1 cellular context compared by ENCODE assay signal in the genomic region with DNA sequence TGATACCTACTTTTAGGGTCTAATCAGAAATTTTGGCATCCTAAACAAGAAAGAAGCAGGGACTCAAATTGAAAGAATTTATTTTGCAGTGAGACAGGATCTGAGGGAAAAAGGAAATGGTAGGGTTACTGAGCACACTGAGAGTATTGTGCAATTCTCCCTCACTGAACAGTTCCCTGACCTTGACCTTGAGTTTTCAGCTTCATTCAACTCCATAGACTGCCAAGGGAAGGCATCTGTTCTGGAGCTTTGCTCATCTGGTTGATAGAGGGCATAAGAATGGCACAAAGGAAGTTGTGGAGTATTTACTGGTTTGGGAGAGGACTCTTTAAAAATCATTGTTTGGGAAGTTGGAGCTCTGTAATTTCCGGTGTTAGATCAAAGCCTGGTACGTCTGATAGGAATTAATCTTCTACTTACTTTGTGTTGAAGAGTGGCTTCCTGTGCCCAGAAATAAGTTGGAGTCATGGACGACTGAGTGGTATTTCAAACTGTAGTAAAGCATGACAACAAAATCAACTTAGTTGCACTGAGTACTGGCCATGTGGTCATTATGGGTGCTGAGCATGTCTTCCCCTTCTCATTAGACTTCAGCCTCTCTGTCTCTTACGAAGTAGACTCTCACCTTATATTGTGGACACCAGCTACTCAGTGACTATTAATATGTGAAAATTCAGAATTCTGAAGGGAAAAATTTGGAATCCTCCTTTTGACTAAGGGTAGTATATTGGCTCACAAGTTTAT.
TF ChIP-seq lines count a peak whose summit lies in the region.

No MANE protein-coding gene starts in this region.

TF ChIP-seq in HepG2, 621 proteins besides CTCF, POLR2A, EP300 and RAD21 (continued from another document and continues in another):
- TF ChIP-seq, protein P1, sequence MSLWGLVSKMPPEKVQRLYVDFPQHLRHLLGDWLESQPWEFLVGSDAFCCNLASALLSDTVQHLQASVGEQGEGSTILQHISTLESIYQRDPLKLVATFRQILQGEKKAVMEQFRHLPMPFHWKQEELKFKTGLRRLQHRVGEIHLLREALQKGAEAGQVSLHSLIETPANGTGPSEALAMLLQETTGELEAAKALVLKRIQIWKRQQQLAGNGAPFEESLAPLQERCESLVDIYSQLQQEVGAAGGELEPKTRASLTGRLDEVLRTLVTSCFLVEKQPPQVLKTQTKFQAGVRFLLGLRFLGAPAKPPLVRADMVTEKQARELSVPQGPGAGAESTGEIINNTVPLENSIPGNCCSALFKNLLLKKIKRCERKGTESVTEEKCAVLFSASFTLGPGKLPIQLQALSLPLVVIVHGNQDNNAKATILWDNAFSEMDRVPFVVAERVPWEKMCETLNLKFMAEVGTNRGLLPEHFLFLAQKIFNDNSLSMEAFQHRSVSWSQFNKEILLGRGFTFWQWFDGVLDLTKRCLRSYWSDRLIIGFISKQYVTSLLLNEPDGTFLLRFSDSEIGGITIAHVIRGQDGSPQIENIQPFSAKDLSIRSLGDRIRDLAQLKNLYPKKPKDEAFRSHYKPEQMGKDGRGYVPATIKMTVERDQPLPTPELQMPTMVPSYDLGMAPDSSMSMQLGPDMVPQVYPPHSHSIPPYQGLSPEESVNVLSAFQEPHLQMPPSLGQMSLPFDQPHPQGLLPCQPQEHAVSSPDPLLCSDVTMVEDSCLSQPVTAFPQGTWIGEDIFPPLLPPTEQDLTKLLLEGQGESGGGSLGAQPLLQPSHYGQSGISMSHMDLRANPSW (CRISPR knock-in tag; IDR thresholded peaks at IDR 0.05; ENCODE audit: borderline replicate concordance) = no peak
- no peak for TF ChIP-seq ZNF782 (CRISPR knock-in tag; IDR thresholded peaks at IDR 0.05; ENCODE audit: borderline replicate concordance)
- no peak for TF ChIP-seq HOXD1 (CRISPR knock-in tag; IDR thresholded peaks at IDR 0.05)
- no peak for TF ChIP-seq ZNF615 (CRISPR knock-in tag; IDR thresholded peaks at IDR 0.05; ENCODE audit: borderline replicate concordance)
- TF ChIP-seq ZNF33B (CRISPR knock-in tag; IDR thresholded peaks at IDR 0.05) = no peak
- no peak for TF ChIP-seq JUND (CRISPR knock-in tag; IDR thresholded peaks at IDR 0.05)
- TF ChIP-seq, protein P2, sequence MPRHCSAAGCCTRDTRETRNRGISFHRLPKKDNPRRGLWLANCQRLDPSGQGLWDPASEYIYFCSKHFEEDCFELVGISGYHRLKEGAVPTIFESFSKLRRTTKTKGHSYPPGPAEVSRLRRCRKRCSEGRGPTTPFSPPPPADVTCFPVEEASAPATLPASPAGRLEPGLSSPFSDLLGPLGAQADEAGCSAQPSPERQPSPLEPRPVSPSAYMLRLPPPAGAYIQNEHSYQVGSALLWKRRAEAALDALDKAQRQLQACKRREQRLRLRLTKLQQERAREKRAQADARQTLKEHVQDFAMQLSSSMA (CRISPR knock-in tag; IDR thresholded peaks at IDR 0.05) = no peak
- TF ChIP-seq, protein P3, sequence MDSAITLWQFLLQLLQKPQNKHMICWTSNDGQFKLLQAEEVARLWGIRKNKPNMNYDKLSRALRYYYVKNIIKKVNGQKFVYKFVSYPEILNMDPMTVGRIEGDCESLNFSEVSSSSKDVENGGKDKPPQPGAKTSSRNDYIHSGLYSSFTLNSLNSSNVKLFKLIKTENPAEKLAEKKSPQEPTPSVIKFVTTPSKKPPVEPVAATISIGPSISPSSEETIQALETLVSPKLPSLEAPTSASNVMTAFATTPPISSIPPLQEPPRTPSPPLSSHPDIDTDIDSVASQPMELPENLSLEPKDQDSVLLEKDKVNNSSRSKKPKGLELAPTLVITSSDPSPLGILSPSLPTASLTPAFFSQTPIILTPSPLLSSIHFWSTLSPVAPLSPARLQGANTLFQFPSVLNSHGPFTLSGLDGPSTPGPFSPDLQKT (CRISPR knock-in tag; IDR thresholded peaks at IDR 0.05; ENCODE audit: borderline replicate concordance) = no peak
- TF ChIP-seq GATAD2A (CRISPR knock-in tag; IDR thresholded peaks at IDR 0.05) = peak; percentile 81
- TF ChIP-seq, protein P4, sequence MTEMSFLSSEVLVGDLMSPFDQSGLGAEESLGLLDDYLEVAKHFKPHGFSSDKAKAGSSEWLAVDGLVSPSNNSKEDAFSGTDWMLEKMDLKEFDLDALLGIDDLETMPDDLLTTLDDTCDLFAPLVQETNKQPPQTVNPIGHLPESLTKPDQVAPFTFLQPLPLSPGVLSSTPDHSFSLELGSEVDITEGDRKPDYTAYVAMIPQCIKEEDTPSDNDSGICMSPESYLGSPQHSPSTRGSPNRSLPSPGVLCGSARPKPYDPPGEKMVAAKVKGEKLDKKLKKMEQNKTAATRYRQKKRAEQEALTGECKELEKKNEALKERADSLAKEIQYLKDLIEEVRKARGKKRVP (CRISPR knock-in tag; IDR thresholded peaks at IDR 0.05) = peak in 1 of 2 experiments; percentile 42; a peak in 1 of 4 replicates
- TF ChIP-seq SOX13 (IDR thresholded peaks at IDR 0.05) = no peak
- TF ChIP-seq SOX13 (CRISPR knock-in tag; conservative IDR thresholded peaks at IDR 0.05 in 1 of 2, IDR thresholded peaks at IDR 0.05 in 1 of 2) = peak in 1 of 2 experiments; percentile 76; a peak in 2 of 4 replicates
- no peak for TF ChIP-seq SYNCRIP (IDR thresholded peaks at IDR 0.05; ENCODE audit: insufficient read depth, low read depth, low read length)
- TF ChIP-seq ZNF138 (CRISPR knock-in tag; IDR thresholded peaks at IDR 0.05; ENCODE audit: low read depth) = no peak
- TF ChIP-seq, protein P5, sequence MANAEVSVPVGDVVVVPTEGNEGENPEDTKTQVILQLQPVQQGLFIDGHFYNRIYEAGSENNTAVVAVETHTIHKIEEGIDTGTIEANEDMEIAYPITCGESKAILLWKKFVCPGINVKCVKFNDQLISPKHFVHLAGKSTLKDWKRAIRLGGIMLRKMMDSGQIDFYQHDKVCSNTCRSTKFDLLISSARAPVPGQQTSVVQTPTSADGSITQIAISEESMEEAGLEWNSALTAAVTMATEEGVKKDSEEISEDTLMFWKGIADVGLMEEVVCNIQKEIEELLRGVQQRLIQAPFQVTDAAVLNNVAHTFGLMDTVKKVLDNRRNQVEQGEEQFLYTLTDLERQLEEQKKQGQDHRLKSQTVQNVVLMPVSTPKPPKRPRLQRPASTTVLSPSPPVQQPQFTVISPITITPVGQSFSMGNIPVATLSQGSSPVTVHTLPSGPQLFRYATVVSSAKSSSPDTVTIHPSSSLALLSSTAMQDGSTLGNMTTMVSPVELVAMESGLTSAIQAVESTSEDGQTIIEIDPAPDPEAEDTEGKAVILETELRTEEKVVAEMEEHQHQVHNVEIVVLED (CRISPR knock-in tag; IDR thresholded peaks at IDR 0.05; ENCODE audit: borderline replicate concordance) = no peak
- TF ChIP-seq, protein P6, sequence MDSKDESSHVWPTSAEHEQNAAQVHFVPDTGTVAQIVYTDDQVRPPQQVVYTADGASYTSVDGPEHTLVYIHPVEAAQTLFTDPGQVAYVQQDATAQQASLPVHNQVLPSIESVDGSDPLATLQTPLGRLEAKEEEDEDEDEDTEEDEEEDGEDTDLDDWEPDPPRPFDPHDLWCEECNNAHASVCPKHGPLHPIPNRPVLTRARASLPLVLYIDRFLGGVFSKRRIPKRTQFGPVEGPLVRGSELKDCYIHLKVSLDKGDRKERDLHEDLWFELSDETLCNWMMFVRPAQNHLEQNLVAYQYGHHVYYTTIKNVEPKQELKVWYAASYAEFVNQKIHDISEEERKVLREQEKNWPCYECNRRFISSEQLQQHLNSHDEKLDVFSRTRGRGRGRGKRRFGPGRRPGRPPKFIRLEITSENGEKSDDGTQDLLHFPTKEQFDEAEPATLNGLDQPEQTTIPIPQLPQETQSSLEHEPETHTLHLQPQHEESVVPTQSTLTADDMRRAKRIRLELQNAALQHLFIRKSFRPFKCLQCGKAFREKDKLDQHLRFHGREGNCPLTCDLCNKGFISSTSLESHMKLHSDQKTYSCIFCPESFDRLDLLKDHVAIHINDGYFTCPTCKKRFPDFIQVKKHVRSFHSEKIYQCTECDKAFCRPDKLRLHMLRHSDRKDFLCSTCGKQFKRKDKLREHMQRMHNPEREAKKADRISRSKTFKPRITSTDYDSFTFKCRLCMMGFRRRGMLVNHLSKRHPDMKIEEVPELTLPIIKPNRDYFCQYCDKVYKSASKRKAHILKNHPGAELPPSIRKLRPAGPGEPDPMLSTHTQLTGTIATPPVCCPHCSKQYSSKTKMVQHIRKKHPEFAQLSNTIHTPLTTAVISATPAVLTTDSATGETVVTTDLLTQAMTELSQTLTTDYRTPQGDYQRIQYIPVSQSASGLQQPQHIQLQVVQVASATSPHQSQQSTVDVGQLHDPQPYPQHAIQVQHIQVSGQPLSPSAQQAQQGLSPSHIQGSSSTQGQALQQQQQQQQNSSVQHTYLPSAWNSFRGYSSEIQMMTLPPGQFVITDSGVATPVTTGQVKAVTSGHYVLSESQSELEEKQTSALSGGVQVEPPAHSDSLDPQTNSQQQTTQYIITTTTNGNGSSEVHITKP (CRISPR knock-in tag; IDR thresholded peaks at IDR 0.05; ENCODE audit: low read depth) = no peak
- no peak for TF ChIP-seq ZNF713 (CRISPR knock-in tag; IDR thresholded peaks at IDR 0.05)
- TF ChIP-seq MZF1 (CRISPR knock-in tag; IDR thresholded peaks at IDR 0.05; ENCODE audit: borderline replicate concordance) = no peak
- no peak for TF ChIP-seq ONECUT2 (CRISPR knock-in tag; IDR thresholded peaks at IDR 0.05)
- no peak for TF ChIP-seq ZNF468 (CRISPR knock-in tag; IDR thresholded peaks at IDR 0.05)
- no peak for TF ChIP-seq SIN3A (IDR thresholded peaks at IDR 0.05; ENCODE audit: borderline replicate concordance, low read depth, low read length)
- no peak for TF ChIP-seq MLLT10 (CRISPR knock-in tag; IDR thresholded peaks at IDR 0.05)
- TF ChIP-seq, protein P7, sequence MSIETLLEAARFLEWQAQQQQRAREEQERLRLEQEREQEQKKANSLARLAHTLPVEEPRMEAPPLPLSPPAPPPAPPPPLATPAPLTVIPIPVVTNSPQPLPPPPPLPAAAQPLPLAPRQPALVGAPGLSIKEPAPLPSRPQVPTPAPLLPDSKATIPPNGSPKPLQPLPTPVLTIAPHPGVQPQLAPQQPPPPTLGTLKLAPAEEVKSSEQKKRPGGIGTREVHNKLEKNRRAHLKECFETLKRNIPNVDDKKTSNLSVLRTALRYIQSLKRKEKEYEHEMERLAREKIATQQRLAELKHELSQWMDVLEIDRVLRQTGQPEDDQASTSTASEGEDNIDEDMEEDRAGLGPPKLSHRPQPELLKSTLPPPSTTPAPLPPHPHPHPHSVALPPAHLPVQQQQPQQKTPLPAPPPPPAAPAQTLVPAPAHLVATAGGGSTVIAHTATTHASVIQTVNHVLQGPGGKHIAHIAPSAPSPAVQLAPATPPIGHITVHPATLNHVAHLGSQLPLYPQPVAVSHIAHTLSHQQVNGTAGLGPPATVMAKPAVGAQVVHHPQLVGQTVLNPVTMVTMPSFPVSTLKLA (IDR thresholded peaks at IDR 0.05) = no peak
- no peak for TF ChIP-seq SIN3B (IDR thresholded peaks at IDR 0.05; ENCODE audit: low read length)
- TF ChIP-seq PITX1 (CRISPR knock-in tag; IDR thresholded peaks at IDR 0.05) = peak; percentile 43; the same call in 1 of the 2 replicates
- TF ChIP-seq, protein P8, sequence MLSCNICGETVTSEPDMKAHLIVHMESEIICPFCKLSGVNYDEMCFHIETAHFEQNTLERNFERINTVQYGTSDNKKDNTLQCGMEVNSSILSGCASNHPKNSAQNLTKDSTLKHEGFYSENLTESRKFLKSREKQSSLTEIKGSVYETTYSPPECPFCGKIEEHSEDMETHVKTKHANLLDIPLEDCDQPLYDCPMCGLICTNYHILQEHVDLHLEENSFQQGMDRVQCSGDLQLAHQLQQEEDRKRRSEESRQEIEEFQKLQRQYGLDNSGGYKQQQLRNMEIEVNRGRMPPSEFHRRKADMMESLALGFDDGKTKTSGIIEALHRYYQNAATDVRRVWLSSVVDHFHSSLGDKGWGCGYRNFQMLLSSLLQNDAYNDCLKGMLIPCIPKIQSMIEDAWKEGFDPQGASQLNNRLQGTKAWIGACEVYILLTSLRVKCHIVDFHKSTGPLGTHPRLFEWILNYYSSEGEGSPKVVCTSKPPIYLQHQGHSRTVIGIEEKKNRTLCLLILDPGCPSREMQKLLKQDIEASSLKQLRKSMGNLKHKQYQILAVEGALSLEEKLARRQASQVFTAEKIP (CRISPR knock-in tag; IDR thresholded peaks at IDR 0.05; ENCODE audit: borderline replicate concordance) = no peak
- TF ChIP-seq ZNF83 (CRISPR knock-in tag; IDR thresholded peaks at IDR 0.05; ENCODE audit: borderline replicate concordance) = no peak
- TF ChIP-seq PHF5A (CRISPR knock-in tag; IDR thresholded peaks at IDR 0.05; ENCODE audit: low read depth, unreplicated experiment) = no peak
- TF ChIP-seq ZNF484 (CRISPR knock-in tag; IDR thresholded peaks at IDR 0.05; ENCODE audit: borderline replicate concordance, low read depth) = no peak
- TF ChIP-seq, protein P9, sequence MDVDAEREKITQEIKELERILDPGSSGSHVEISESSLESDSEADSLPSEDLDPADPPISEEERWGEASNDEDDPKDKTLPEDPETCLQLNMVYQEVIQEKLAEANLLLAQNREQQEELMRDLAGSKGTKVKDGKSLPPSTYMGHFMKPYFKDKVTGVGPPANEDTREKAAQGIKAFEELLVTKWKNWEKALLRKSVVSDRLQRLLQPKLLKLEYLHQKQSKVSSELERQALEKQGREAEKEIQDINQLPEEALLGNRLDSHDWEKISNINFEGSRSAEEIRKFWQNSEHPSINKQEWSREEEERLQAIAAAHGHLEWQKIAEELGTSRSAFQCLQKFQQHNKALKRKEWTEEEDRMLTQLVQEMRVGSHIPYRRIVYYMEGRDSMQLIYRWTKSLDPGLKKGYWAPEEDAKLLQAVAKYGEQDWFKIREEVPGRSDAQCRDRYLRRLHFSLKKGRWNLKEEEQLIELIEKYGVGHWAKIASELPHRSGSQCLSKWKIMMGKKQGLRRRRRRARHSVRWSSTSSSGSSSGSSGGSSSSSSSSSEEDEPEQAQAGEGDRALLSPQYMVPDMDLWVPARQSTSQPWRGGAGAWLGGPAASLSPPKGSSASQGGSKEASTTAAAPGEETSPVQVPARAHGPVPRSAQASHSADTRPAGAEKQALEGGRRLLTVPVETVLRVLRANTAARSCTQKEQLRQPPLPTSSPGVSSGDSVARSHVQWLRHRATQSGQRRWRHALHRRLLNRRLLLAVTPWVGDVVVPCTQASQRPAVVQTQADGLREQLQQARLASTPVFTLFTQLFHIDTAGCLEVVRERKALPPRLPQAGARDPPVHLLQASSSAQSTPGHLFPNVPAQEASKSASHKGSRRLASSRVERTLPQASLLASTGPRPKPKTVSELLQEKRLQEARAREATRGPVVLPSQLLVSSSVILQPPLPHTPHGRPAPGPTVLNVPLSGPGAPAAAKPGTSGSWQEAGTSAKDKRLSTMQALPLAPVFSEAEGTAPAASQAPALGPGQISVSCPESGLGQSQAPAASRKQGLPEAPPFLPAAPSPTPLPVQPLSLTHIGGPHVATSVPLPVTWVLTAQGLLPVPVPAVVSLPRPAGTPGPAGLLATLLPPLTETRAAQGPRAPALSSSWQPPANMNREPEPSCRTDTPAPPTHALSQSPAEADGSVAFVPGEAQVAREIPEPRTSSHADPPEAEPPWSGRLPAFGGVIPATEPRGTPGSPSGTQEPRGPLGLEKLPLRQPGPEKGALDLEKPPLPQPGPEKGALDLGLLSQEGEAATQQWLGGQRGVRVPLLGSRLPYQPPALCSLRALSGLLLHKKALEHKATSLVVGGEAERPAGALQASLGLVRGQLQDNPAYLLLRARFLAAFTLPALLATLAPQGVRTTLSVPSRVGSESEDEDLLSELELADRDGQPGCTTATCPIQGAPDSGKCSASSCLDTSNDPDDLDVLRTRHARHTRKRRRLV (CRISPR knock-in tag; IDR thresholded peaks at IDR 0.05) = no peak
- TF ChIP-seq, protein P10, sequence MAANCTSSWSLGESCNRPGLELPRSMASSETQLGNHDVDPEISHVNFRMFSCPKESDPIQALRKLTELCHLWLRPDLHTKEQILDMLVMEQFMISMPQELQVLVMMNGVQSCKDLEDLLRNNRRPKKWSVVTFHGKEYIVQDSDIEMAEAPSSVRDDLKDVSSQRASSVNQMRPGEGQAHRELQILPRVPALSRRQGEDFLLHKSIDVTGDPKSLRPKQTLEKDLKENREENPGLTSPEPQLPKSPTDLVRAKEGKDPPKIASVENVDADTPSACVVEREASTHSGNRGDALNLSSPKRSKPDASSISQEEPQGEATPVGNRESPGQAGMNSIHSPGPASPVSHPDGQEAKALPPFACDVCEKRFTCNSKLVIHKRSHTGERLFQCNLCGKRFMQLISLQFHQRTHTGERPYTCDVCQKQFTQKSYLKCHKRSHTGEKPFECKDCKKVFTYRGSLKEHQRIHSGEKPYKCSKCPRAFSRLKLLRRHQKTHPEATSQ (CRISPR knock-in tag; IDR thresholded peaks at IDR 0.05; ENCODE audit: borderline replicate concordance) = no peak; the same call in 1 of the 2 replicates
